ENCODE assay signal across 9 cellular contexts in genomic region chr4:53584658-53585057, GRCh38.
"Had no signal": no experiment of that assay in that cellular context is flagged by ENCODE, and none has a peak within 500 bp of the region (broad histone marks: within the 10 kb centered on the region; RNA-seq: fewer than 3 reads in every experiment).

No MANE protein-coding gene starts in this region.

- H3K27ac Mint-ChIP-seq: IgD-negative memory B cell had no signal

- H3K4me1 ChIP-seq: HAP-1 had no signal

- H3K9me3 ChIP-seq: HAP-1 had no signal

- DNase-seq: GM23248, GOT3, H7, HFFc6, KG1 had no signal

- H3K9ac ChIP-seq: GM23248 had no signal

- H3K4me1 Mint-ChIP-seq: IgD-negative memory B cell had no signal

- FAIRE-seq: HTR-8/SVneo had no signal

- H3K9me3 Mint-ChIP-seq: HFFc6 had no signal

- H3K36me3 ChIP-seq: HAP-1 had no signal

- H3K4me3 ChIP-seq: GM23248, HAP-1 had no signal

- H3K36me3 Mint-ChIP-seq: IgD-negative memory B cell had no signal

- H2AFZ ChIP-seq: GM23248 had no signal

- ATAC-seq: HCT116 had no signal

- H3K4me3 Mint-ChIP-seq: IgD-negative memory B cell had no signal

- H3K27ac ChIP-seq: GM23248 had no signal
